In the genomic region with DNA sequence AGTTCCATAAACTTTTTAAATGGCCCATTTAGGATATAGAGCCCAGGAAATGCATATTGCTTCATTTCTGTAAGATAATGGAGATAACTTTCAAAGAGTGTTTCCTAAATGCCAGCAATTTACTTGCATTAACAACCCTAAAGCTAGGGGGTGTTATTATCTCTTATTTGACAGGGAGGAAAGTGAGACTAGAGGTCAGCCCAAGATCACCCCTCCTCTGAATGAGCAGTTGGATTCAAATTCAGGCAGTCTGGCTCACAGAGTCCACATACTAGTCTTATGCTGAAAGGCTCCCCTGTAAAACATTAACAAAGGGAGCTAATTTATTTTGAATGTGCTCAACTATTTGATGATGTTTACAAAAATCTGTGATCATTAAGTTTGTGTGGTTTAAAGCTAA, we compare ENCODE assay signal across 1 cellular context.
TF ChIP-seq lines count a peak whose summit lies in the region.

No MANE protein-coding gene starts in this region.

TF ChIP-seq in SK-N-SH, 30 proteins besides CTCF, POLR2A, EP300 and RAD21 (continued from another document):
- TF ChIP-seq TEAD4 (IDR thresholded peaks at IDR 0.05; ENCODE audit: borderline replicate concordance, insufficient read depth): no peak
- TF ChIP-seq RXRA (IDR thresholded peaks at IDR 0.05; ENCODE audit: borderline replicate concordance, low read depth): no peak
- TF ChIP-seq CHD2 (IDR thresholded peaks at IDR 0.05; ENCODE audit: low read length, partially characterized antibody): no peak
- no peak for TF ChIP-seq GATA2 (CRISPR knock-in tag; IDR thresholded peaks at IDR 0.05)
- TF ChIP-seq, protein P1, sequence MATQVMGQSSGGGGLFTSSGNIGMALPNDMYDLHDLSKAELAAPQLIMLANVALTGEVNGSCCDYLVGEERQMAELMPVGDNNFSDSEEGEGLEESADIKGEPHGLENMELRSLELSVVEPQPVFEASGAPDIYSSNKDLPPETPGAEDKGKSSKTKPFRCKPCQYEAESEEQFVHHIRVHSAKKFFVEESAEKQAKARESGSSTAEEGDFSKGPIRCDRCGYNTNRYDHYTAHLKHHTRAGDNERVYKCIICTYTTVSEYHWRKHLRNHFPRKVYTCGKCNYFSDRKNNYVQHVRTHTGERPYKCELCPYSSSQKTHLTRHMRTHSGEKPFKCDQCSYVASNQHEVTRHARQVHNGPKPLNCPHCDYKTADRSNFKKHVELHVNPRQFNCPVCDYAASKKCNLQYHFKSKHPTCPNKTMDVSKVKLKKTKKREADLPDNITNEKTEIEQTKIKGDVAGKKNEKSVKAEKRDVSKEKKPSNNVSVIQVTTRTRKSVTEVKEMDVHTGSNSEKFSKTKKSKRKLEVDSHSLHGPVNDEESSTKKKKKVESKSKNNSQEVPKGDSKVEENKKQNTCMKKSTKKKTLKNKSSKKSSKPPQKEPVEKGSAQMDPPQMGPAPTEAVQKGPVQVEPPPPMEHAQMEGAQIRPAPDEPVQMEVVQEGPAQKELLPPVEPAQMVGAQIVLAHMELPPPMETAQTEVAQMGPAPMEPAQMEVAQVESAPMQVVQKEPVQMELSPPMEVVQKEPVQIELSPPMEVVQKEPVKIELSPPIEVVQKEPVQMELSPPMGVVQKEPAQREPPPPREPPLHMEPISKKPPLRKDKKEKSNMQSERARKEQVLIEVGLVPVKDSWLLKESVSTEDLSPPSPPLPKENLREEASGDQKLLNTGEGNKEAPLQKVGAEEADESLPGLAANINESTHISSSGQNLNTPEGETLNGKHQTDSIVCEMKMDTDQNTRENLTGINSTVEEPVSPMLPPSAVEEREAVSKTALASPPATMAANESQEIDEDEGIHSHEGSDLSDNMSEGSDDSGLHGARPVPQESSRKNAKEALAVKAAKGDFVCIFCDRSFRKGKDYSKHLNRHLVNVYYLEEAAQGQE (IDR thresholded peaks at IDR 0.05; ENCODE audit: low read depth, low read length): no peak
- no peak for TF ChIP-seq USF1 (IDR thresholded peaks at IDR 0.05; ENCODE audit: borderline replicate concordance, low read depth)
